19 cellular contexts compared by ENCODE assay signal in genomic region chr1:107246775-107247345, GRCh38.
DNase-seq lines count a peak whose midpoint lies in the region; ATAC-seq lines count a peak whose summit lies in the region.
"Had no signal": no experiment of that assay in that cellular context is flagged by ENCODE, and none has a peak within 500 bp of the region (broad histone marks: within the 10 kb centered on the region; RNA-seq: fewer than 3 reads in every experiment).

No MANE protein-coding gene starts in this region.

- no peaks in the 10 kb centered on the region for H3K9me3 Mint-ChIP-seq in stimulated activated naive B cell treated with anti-CD40 and anti-IgM and Interleukin-4, amounts not matched to agents 10 μg/mL and 1 μg/mL and 100 μg/mL, for 72 hours
- H3K9me3 Mint-ChIP-seq: activated CD8-positive, alpha-beta T cell treated with anti-CD3 and anti-CD28 coated beads for 36 hours; nephron had no signal

- no peaks in the 10 kb centered on the region for H3K36me3 Mint-ChIP-seq in stimulated activated naive B cell treated with anti-CD40 and anti-IgM and Interleukin-4, amounts not matched to agents 10 μg/mL and 1 μg/mL and 100 μg/mL, for 72 hours

- peak overlapping the region in 1 of 2 donors; percentile 17 for H3K4me3 Mint-ChIP-seq in stimulated activated naive B cell treated with anti-CD40 and anti-IgM and Interleukin-4, amounts not matched to agents 10 μg/mL and 1 μg/mL and 100 μg/mL, for 72 hours
- H3K4me3 Mint-ChIP-seq: activated CD8-positive, alpha-beta T cell treated with anti-CD3 and anti-CD28 coated beads for 36 hours; HFFc6; nephron had no signal

- H3K27ac Mint-ChIP-seq in stimulated activated naive B cell treated with anti-CD40 and anti-IgM and Interleukin-4, amounts not matched to agents 10 μg/mL and 1 μg/mL and 100 μg/mL, for 72 hours = peak overlapping the region; percentile 83
- H3K27ac Mint-ChIP-seq: activated CD8-positive, alpha-beta T cell treated with anti-CD3 and anti-CD28 coated beads for 36 hours; HFFc6; nephron had no signal

- H3K4me3 ChIP-seq in right cardiac atrium (ENCODE audit: low read length) = no peak overlapping the region
- H3K4me3 ChIP-seq: breast epithelium, MG63, skin epidermis, thoracic aorta had no signal

- H3K4me1 Mint-ChIP-seq in stimulated activated naive B cell treated with anti-CD40 and anti-IgM and Interleukin-4, amounts not matched to agents 10 μg/mL and 1 μg/mL and 100 μg/mL, for 72 hours = peaks cover 11% of the 10 kb centered on the region in 2 donors

- peak; percentile 18 for DNase-seq in NCI-H1105 treated with DMSO at 0.1 percent for 48 hours (lab: John Stamatoyannopoulos, UW)
- DNase-seq in NCI-H1105 (lab: John Stamatoyannopoulos, UW) = no peak
- DNase-seq in NCI-H1417 treated with DMSO at 0.1 percent for 48 hours (lab: John Stamatoyannopoulos, UW) = peak; percentile 18
- DNase-seq in stimulated activated naive B cell treated with anti-CD40 and anti-IgM and Interleukin-4, amounts not matched to agents 10 μg/mL and 1 μg/mL and 100 μg/mL, for 72 hours = no peak
- DNase-seq in right cardiac atrium = no peak
- DNase-seq in central memory CD4-positive, alpha-beta T cell = no peak
- DNase-seq: activated CD8-positive, alpha-beta T cell treated with anti-CD3 and anti-CD28 coated beads for 36 hours; HFFc6; MG63; NCI-H2227 treated with DMSO at 0.1 percent for 48 hours; RPMI8226 had no signal

- no peaks in the 10 kb centered on the region for H3K4me1 ChIP-seq in right cardiac atrium (ENCODE audit: control insufficient read depth, insufficient read depth, low read length)
- H3K4me1 ChIP-seq: breast epithelium had no signal

- ATAC-seq in HG02852 (IDR thresholded peaks at IDR 0.05; ENCODE audit: unreplicated experiment) (peak; percentile 49), HG03135 (IDR thresholded peaks at IDR 0.05; ENCODE audit: unreplicated experiment) (no peak), right cardiac atrium (no peak)
- peak; percentile 41 to 76 for ATAC-seq in stimulated activated naive B cell treated with anti-CD40 and anti-IgM and Interleukin-4, amounts not matched to agents 10 μg/mL and 1 μg/mL and 100 μg/mL, for 72 hours (replicated peaks)
- ATAC-seq: activated CD8-positive, alpha-beta T cell treated with anti-CD3 and anti-CD28 coated beads for 36 hours; left lobe of liver had no signal

- no peaks in the 10 kb centered on the region for H3K9me3 ChIP-seq in right cardiac atrium (ENCODE audit: control insufficient read depth, low read length)
- H3K9me3 ChIP-seq: breast epithelium, MG63, thoracic aorta had no signal

- WGBS in right cardiac atrium = 67% methylated on average over 8 of the region's 8 CpGs

- H3K27me3 ChIP-seq in right cardiac atrium (ENCODE audit: control insufficient read depth, insufficient read depth) = no peaks in the 10 kb centered on the region
- H3K27me3 ChIP-seq: MG63 had no signal

- H3K27ac ChIP-seq in right cardiac atrium (ENCODE audit: low read length) = no peak overlapping the region
- H3K27ac ChIP-seq: 22Rv1, breast epithelium, skin epidermis, thoracic aorta had no signal

- intact Hi-C loops in right cardiac atrium (cut with DNase I) = no loop called here

- H3K27me3 Mint-ChIP-seq in stimulated activated naive B cell treated with anti-CD40 and anti-IgM and Interleukin-4, amounts not matched to agents 10 μg/mL and 1 μg/mL and 100 μg/mL, for 72 hours = no peaks in the 10 kb centered on the region

Comparison
In these comparisons a context has a peak if more than half of its experiments do, and no peak if none do; other contexts are left out.
1. DNase-seq: peak in NCI-H1105 treated with DMSO at 0.1 percent for 48 hours (single experiment) and NCI-H1417 treated with DMSO at 0.1 percent for 48 hours (single experiment); none in NCI-H1105 (single experiment), stimulated activated naive B cell treated with anti-CD40 and anti-IgM and Interleukin-4, amounts not matched to agents 10 μg/mL and 1 μg/mL and 100 μg/mL, for 72 hours (single experiment), right cardiac atrium (0 of 3) and central memory CD4-positive, alpha-beta T cell (single experiment).
2. ATAC-seq: peak in HG02852 (single experiment) and stimulated activated naive B cell treated with anti-CD40 and anti-IgM and Interleukin-4, amounts not matched to agents 10 μg/mL and 1 μg/mL and 100 μg/mL, for 72 hours (2 of 2); none in HG03135 (single experiment) and right cardiac atrium (0 of 2).